Comparison of ENCODE assay signal across 9 cellular contexts in the genomic region with DNA sequence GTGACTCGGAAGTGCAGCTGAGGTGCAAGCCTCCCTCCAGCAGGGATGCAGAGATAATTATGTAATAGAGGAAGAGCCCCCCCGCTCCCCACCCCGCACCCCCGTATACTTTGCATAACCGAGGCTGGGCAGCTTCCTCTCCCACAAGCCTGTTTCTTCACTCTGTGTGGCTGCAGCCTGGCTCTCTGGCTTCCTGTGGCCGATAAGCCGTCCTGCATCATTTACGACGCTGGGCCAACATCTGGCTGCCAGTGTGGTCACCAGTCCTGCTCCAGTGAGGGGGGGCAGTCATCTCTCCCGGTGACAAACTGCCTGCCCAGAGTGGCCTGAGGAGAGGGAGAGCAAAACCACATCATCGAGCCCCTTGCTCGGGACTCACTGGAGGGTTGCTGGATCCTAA. TPM values are rescaled to one million over a fixed set of nuclear protein-coding genes. Genes with fewer than 3 reads are reported as not detected.
DNase-seq lines count a peak whose midpoint lies in the region; ATAC-seq and TF ChIP-seq lines count a peak whose summit lies in the region.
"Had no signal": no experiment of that assay in that cellular context is flagged by ENCODE, and none has a peak within 500 bp of the region (broad histone marks: within the 10 kb centered on the region; RNA-seq: fewer than 3 reads in every experiment).

No MANE protein-coding gene starts in this region.

- H3K27me3 ChIP-seq in CD8-positive, alpha-beta T cell (ENCODE audit: insufficient read depth, low read length): no peaks in the 10 kb centered on the region

- H3K27ac ChIP-seq in CD8-positive, alpha-beta T cell (ENCODE audit: low read depth, low read length): no peak overlapping the region

- H3K4me3 ChIP-seq in CD8-positive, alpha-beta T cell (ENCODE audit: low read depth, low read length): no peak overlapping the region

- peaks cover 36% of the 10 kb centered on the region for H3K4me1 Mint-ChIP-seq in CD8-positive, alpha-beta T cell (ENCODE audit: low read depth)
- H3K4me1 Mint-ChIP-seq in activated T-helper 17 cell treated with anti-CD3 and anti-CD28 coated beads, Interleukin-2, amount 50 U/mL, for 72 hours: peaks cover 15% of the 10 kb centered on the region
- peaks cover 42 to 51% (median 49%) of the 10 kb centered on the region in 4 donors for H3K4me1 Mint-ChIP-seq in naive thymus-derived CD8-positive, alpha-beta T cell
- peaks cover 2% of the 10 kb centered on the region for H3K4me1 Mint-ChIP-seq in chondrocyte (ENCODE audit: low read depth)

- DNase-seq in CD8-positive, alpha-beta T cell: peak in 3 of 7 experiments; percentile 7 to 52 (median 29)
- peak in 4 of 10 donors; percentile 20 to 40 (median 37) for DNase-seq in naive thymus-derived CD8-positive, alpha-beta T cell
- DNase-seq in chondrocyte (ENCODE audit: low spot score) (no peak), DMS53 (lab: John Stamatoyannopoulos, UW) (no peak)
- DNase-seq in stimulated activated CD4-positive, alpha-beta T cell treated with anti-CD3 and anti-CD28 coated beads, Interleukin-4, amount 100 ng/mL, for 24 hours: no peak

- no peaks in the 10 kb centered on the region for H3K27me3 Mint-ChIP-seq in CD8-positive, alpha-beta T cell (ENCODE audit: low read depth)
- H3K27me3 Mint-ChIP-seq in activated T-helper 17 cell treated with anti-CD3 and anti-CD28 coated beads, Interleukin-2, amount 50 U/mL, for 72 hours: no peaks in the 10 kb centered on the region
- peaks cover 0 to 3% (median 0%) of the 10 kb centered on the region in 5 donors for H3K27me3 Mint-ChIP-seq in naive thymus-derived CD8-positive, alpha-beta T cell
- peaks cover 46% of the 10 kb centered on the region for H3K27me3 Mint-ChIP-seq in chondrocyte (ENCODE audit: low read depth)

- no peaks in the 10 kb centered on the region for H3K36me3 ChIP-seq in CD8-positive, alpha-beta T cell (ENCODE audit: insufficient read depth, low read length)

- no peak for TF ChIP-seq CTCF in CD8-positive, alpha-beta T cell (IDR thresholded peaks at IDR 0.05)
- TF ChIP-seq CTCF in chondrocyte (IDR thresholded peaks at IDR 0.05): no peak

- peak overlapping the region; percentile 51 for H3K4me3 Mint-ChIP-seq in CD8-positive, alpha-beta T cell
- no peak overlapping the region for H3K4me3 Mint-ChIP-seq in activated T-helper 17 cell treated with anti-CD3 and anti-CD28 coated beads, Interleukin-2, amount 50 U/mL, for 72 hours
- peak overlapping the region; percentile 59 to 81 (median 67) for H3K4me3 Mint-ChIP-seq in naive thymus-derived CD8-positive, alpha-beta T cell
- no peak overlapping the region for H3K4me3 Mint-ChIP-seq in chondrocyte (ENCODE audit: unreplicated experiment)

- H3K9me3 ChIP-seq in CD8-positive, alpha-beta T cell (ENCODE audit: low read length): no peaks in the 10 kb centered on the region

- H3K4me1 ChIP-seq in CD8-positive, alpha-beta T cell (ENCODE audit: insufficient read depth, low read length): peaks cover 40% of the 10 kb centered on the region

- no peaks in the 10 kb centered on the region for H3K9me3 Mint-ChIP-seq in CD8-positive, alpha-beta T cell
- no peaks in the 10 kb centered on the region for H3K9me3 Mint-ChIP-seq in activated T-helper 17 cell treated with anti-CD3 and anti-CD28 coated beads, Interleukin-2, amount 50 U/mL, for 72 hours
- H3K9me3 Mint-ChIP-seq in naive thymus-derived CD8-positive, alpha-beta T cell: no peaks in the 10 kb centered on the region
- H3K9me3 Mint-ChIP-seq in chondrocyte (ENCODE audit: low read depth): peaks cover 6% of the 10 kb centered on the region

- POLR2A ChIA-PET in CD8-positive, alpha-beta T cell (lab: Charles Lee): interaction anchor here (0.6 to 1.6 kb wide), 7 partner anchors 17 to 58 kb away, joined by 3 to 7 read pairs (median 3); no protein-coding TSS in a partner anchor
- POLR2A ChIA-PET in naive thymus-derived CD8-positive, alpha-beta T cell (lab: Charles Lee): interaction anchor here (0.8 to 2.2 kb wide), 4 partner anchors 17 to 58 kb away, joined by 3 to 11 read pairs (median 10); no protein-coding TSS in a partner anchor

- CTCF ChIA-PET in CD8-positive, alpha-beta T cell (lab: Charles Lee): interaction anchor here (0.7 to 1.4 kb wide), 3 partner anchors 13 to 52 kb away, joined by 3 read pairs; no protein-coding TSS in a partner anchor

- no peaks in the 10 kb centered on the region for H3K36me3 Mint-ChIP-seq in CD8-positive, alpha-beta T cell
- no peaks in the 10 kb centered on the region for H3K36me3 Mint-ChIP-seq in activated T-helper 17 cell treated with anti-CD3 and anti-CD28 coated beads, Interleukin-2, amount 50 U/mL, for 72 hours (ENCODE audit: low read depth)
- no peaks in the 10 kb centered on the region for H3K36me3 Mint-ChIP-seq in naive thymus-derived CD8-positive, alpha-beta T cell
- no peaks in the 10 kb centered on the region for H3K36me3 Mint-ChIP-seq in chondrocyte (ENCODE audit: low read depth)

- intact Hi-C loops in CD8-positive, alpha-beta T cell (cut with DNase I, micrococcal nuclease): no loop called here

- peak; percentile 64 for ATAC-seq in CD8-positive, alpha-beta T cell
- ATAC-seq in GM19463 (IDR thresholded peaks at IDR 0.05; ENCODE audit: unreplicated experiment) (peak; percentile 81), HG03457 (IDR thresholded peaks at IDR 0.05; ENCODE audit: unreplicated experiment) (peak; percentile 69)
- ATAC-seq in activated T-helper 17 cell treated with anti-CD3 and anti-CD28 coated beads, Interleukin-2, amount 50 U/mL, for 72 hours (replicated peaks): peak; percentile 21
- peak; percentile 65 to 74 for ATAC-seq in naive thymus-derived CD8-positive, alpha-beta T cell

- H3K27ac Mint-ChIP-seq in CD8-positive, alpha-beta T cell: peak overlapping the region; percentile 55
- H3K27ac Mint-ChIP-seq in activated T-helper 17 cell treated with anti-CD3 and anti-CD28 coated beads, Interleukin-2, amount 50 U/mL, for 72 hours: no peak overlapping the region
- peak overlapping the region; percentile 52 to 93 (median 80) for H3K27ac Mint-ChIP-seq in naive thymus-derived CD8-positive, alpha-beta T cell
- H3K27ac Mint-ChIP-seq in chondrocyte (ENCODE audit: unreplicated experiment): no peak overlapping the region
- H3K27ac Mint-ChIP-seq: activated naive CD4-positive, alpha-beta T cell treated with anti-CD3 and anti-CD28 coated beads, Interleukin-2, amount 50 U/mL, for 72 hours had no signal

RNA-seq across cellular contexts. Expression of gene RBM38, which starts 59.2 kb away (rescaled TPM):
- 100 to 1,000 TPM; 739 to 743 TPM for total RNA-seq in CD8-positive, alpha-beta T cell
- total RNA-seq in activated T-helper 17 cell treated with anti-CD3 and anti-CD28 coated beads, Interleukin-2, amount 50 U/mL, for 72 hours: 10 to 100 TPM; 63.0 to 64.3 TPM
- 100 to 1,000 TPM; 117 to 121 TPM for total RNA-seq in naive thymus-derived CD8-positive, alpha-beta T cell
- 100 to 1,000 TPM in 1 of 3 donors, 10 to 100 TPM in 2; 48.9 to 153 (median 69.0) TPM for polyA plus RNA-seq in naive thymus-derived CD8-positive, alpha-beta T cell
- total RNA-seq in chondrocyte: 10.8 to 12.0 TPM (median 11.2 TPM) in 3 replicates

Comparison
In these comparisons a context has a peak if more than half of its experiments do, and no peak if none do; other contexts are left out.
1. ATAC-seq: peak in every context shown above with its lines; median percentile 81 in GM19463; 70 in naive thymus-derived CD8-positive, alpha-beta T cell; 69 in HG03457; 64 in CD8-positive, alpha-beta T cell; 21 in activated T-helper 17 cell treated with anti-CD3 and anti-CD28 coated beads, Interleukin-2, amount 50 U/mL, for 72 hours.
2. H3K27ac Mint-ChIP-seq: peak in CD8-positive, alpha-beta T cell (single experiment) and naive thymus-derived CD8-positive, alpha-beta T cell (10 of 10); none in activated T-helper 17 cell treated with anti-CD3 and anti-CD28 coated beads, Interleukin-2, amount 50 U/mL, for 72 hours (single experiment) and chondrocyte (single experiment).
3. H3K4me3 Mint-ChIP-seq: peak in CD8-positive, alpha-beta T cell (single experiment) and naive thymus-derived CD8-positive, alpha-beta T cell (10 of 10); none in activated T-helper 17 cell treated with anti-CD3 and anti-CD28 coated beads, Interleukin-2, amount 50 U/mL, for 72 hours (single experiment) and chondrocyte (single experiment).
4. RNA of gene RBM38, which starts 59.2 kb away (total RNA-seq): 739 to 743 TPM in CD8-positive, alpha-beta T cell; 117 to 121 TPM in naive thymus-derived CD8-positive, alpha-beta T cell, 63.0 to 64.3 TPM in activated T-helper 17 cell treated with anti-CD3 and anti-CD28 coated beads, Interleukin-2, amount 50 U/mL, for 72 hours and 10.8 to 12.0 TPM in chondrocyte; every median in the first group is over 4 times any median in the second.